Comparison of ENCODE assay signal across 19 cellular contexts in the genomic region with DNA sequence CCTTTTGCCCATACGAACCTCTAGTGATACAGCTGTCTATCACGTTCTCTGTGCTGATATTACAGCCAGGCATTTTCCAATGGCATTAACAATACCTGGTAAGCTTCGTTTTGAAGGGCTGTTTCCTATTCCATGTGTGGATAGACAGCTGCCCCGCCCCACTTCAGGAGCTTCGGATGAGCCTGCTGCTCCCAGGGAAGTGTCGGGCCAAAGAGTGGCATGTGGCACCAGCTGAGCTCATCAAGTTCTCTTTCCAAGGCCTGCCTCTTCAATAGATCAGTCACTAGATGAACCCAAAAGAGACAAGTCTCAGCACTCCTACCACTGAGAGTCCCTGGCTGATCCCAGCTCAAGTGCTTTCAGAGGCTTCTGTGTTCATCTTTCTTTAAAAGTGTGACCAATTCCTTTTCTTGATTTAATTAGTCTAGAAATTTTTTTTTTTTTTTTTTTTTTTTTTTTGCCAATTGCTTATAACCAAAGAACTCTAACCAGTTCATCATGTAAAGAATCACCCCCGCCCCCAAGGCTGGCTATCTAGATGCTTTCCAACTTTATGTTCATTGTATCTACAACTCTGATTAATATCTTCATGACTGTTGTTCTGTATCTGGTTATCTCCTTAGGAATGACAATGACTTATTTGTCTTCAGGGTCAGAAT.
"Had no signal": no experiment of that assay in that cellular context is flagged by ENCODE, and none has a peak within 500 bp of the region (broad histone marks: within the 10 kb centered on the region; RNA-seq: fewer than 3 reads in every experiment).

No MANE protein-coding gene starts in this region.

- H3K9me3 Mint-ChIP-seq: effector memory CD8-positive, alpha-beta T cell had no signal

- H3K27me3 Mint-ChIP-seq: activated CD4-positive, alpha-beta T cell treated with anti-CD3 and anti-CD28 coated beads for 36 hours; activated naive CD8-positive, alpha-beta T cell; effector memory CD8-positive, alpha-beta T cell; naive B cell; stimulated activated naive B cell treated with anti-CD40 and anti-IgM and Interleukin-4, amounts not matched to agents 10 μg/mL and 1 μg/mL and 100 μg/mL, for 72 hours had no signal

- H3K4me1 Mint-ChIP-seq: activated CD4-positive, alpha-beta T cell treated with anti-CD3 and anti-CD28 coated beads for 36 hours had no signal

- H3K27ac ChIP-seq: cardiac muscle cell, foreskin keratinocyte, spleen had no signal

- ATAC-seq: activated CD4-positive, alpha-beta T cell treated with anti-CD3 and anti-CD28 coated beads for 36 hours; effector memory CD8-positive, alpha-beta T cell; foreskin keratinocyte; stimulated activated naive B cell treated with anti-CD40 and anti-IgM and Interleukin-4, amounts not matched to agents 10 μg/mL and 1 μg/mL and 100 μg/mL, for 72 hours; WTC11 had no signal

- H3K4me3 Mint-ChIP-seq: activated CD4-positive, alpha-beta T cell treated with anti-CD3 and anti-CD28 coated beads for 36 hours; activated naive CD8-positive, alpha-beta T cell; activated T-helper 1 cell treated with anti-CD3 and anti-CD28 coated beads, Interleukin-12 subunit alpha, Interleukin-12 subunit beta, Interleukin-2, Interleukin-4 antibody, amounts not matched to agents 30 ng/mL and 10 ng/mL and 1 ng/mL, durations not matched to agents 14 hours and 24 hours and 36 hours; effector memory CD8-positive, alpha-beta T cell; naive B cell; neural crest cell; stimulated activated naive B cell treated with anti-CD40 and anti-IgM and Interleukin-4, amounts not matched to agents 10 μg/mL and 1 μg/mL and 100 μg/mL, for 72 hours; WTC11 had no signal

- H3K27ac Mint-ChIP-seq: activated CD4-positive, alpha-beta T cell treated with anti-CD3 and anti-CD28 coated beads for 36 hours; activated naive CD8-positive, alpha-beta T cell; activated T-helper 1 cell treated with anti-CD3 and anti-CD28 coated beads, Interleukin-12 subunit alpha, Interleukin-12 subunit beta, Interleukin-2, Interleukin-4 antibody, amounts not matched to agents 30 ng/mL and 10 ng/mL and 1 ng/mL, durations not matched to agents 14 hours and 24 hours and 36 hours; effector memory CD8-positive, alpha-beta T cell; naive B cell; stimulated activated naive B cell treated with anti-CD40 and anti-IgM and Interleukin-4, amounts not matched to agents 10 μg/mL and 1 μg/mL and 100 μg/mL, for 72 hours; WTC11 had no signal

- H3K9me3 ChIP-seq: thyroid gland, vagina had no signal

- DNase-seq: activated CD4-positive, alpha-beta T cell treated with anti-CD3 and anti-CD28 coated beads for 36 hours; activated CD4-positive, alpha-beta T cell treated with anti-CD3 and anti-CD28 coated beads, Interleukin-2, amount 50 U/mL, for 48 hours; activated gamma-delta T cell treated with Interleukin-2 at 50 U/mL for 16 hours; activated T-cell treated with anti-CD3 and anti-CD28 coated beads for 4 hours; effector memory CD8-positive, alpha-beta T cell; foreskin keratinocyte; heart left ventricle; kidney glomerular epithelial cell; left ventricle myocardium inferior; naive B cell; spleen; stimulated activated naive B cell treated with anti-CD40 and anti-IgM and Interleukin-4, amounts not matched to agents 10 μg/mL and 1 μg/mL and 100 μg/mL, for 72 hours had no signal

- H3K4me3 ChIP-seq: cardiac muscle cell, heart left ventricle, left ventricle myocardium inferior, spleen, thyroid gland, vagina had no signal

- H3K4me1 ChIP-seq: spleen had no signal

- H3K27me3 ChIP-seq: cardiac muscle cell, foreskin keratinocyte, heart left ventricle, spleen, thyroid gland, vagina had no signal
